In genomic region chr17:49191917-49192741, GRCh38 we compare ENCODE assay signal across 1 cellular context.
TF ChIP-seq lines count a peak whose summit lies in the region.

No MANE protein-coding gene starts in this region.

TF ChIP-seq in K562, 482 proteins besides CTCF, POLR2A, EP300 and RAD21 (continued from another document):
- no peak; the same call in 1 of the 2 replicates for TF ChIP-seq CGGBP1 (CRISPR knock-in tag; IDR thresholded peaks at IDR 0.05)
- TF ChIP-seq ZNF263 (CRISPR knock-in tag; IDR thresholded peaks at IDR 0.05; ENCODE audit: borderline replicate concordance), result peak; percentile 14; the same call in 1 of the 2 replicates
- TF ChIP-seq TRIM28 (IDR thresholded peaks at IDR 0.05), result peak; percentile 51
- peak; percentile 89; the same call in 1 of the 2 replicates for TF ChIP-seq E2F1 (CRISPR knock-in tag; IDR thresholded peaks at IDR 0.05)
- no peak for TF ChIP-seq RBM34 (IDR thresholded peaks at IDR 0.05; ENCODE audit: borderline replicate concordance, insufficient read depth, low read length)
- TF ChIP-seq XRCC5 (IDR thresholded peaks at IDR 0.05; ENCODE audit: low read depth, low read length), result peak; percentile 90
- TF ChIP-seq ZKSCAN1 (IDR thresholded peaks at IDR 0.05; ENCODE audit: low read depth, low read length), result peak; percentile 30
- TF ChIP-seq, protein P1, sequence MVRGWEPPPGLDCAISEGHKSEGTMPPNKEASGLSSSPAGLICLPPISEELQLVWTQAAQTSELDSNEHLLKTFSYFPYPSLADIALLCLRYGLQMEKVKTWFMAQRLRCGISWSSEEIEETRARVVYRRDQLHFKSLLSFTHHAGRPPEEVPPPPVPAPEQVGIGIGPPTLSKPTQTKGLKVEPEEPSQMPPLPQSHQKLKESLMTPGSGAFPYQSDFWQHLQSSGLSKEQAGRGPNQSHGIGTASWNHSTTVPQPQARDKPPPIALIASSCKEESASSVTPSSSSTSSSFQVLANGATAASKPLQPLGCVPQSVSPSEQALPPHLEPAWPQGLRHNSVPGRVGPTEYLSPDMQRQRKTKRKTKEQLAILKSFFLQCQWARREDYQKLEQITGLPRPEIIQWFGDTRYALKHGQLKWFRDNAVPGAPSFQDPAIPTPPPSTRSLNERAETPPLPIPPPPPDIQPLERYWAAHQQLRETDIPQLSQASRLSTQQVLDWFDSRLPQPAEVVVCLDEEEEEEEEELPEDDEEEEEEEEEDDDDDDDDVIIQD (CRISPR knock-in tag; IDR thresholded peaks at IDR 0.05), result no peak
- TF ChIP-seq ZNF511 (CRISPR knock-in tag; IDR thresholded peaks at IDR 0.05), result peak; percentile 30; the same call in 1 of the 2 replicates
- TF ChIP-seq E2F6 (IDR thresholded peaks at IDR 0.05; ENCODE audit: borderline replicate concordance in 1 of 2, extremely low read depth in 1 of 2, insufficient read depth in 1 of 2, insufficient read length in 1 of 2, low read depth in 1 of 2, low read length in 1 of 2, poor library complexity in 1 of 2, severe bottlenecking in 1 of 2), result peak; percentile 96 to 99
- TF ChIP-seq, protein P2, sequence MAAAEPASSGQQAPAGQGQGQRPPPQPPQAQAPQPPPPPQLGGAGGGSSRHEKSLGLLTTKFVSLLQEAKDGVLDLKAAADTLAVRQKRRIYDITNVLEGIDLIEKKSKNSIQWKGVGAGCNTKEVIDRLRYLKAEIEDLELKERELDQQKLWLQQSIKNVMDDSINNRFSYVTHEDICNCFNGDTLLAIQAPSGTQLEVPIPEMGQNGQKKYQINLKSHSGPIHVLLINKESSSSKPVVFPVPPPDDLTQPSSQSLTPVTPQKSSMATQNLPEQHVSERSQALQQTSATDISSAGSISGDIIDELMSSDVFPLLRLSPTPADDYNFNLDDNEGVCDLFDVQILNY (CRISPR knock-in tag; IDR thresholded peaks at IDR 0.05), result peak; percentile 94
- no peak for TF ChIP-seq IRF2 (CRISPR knock-in tag; IDR thresholded peaks at IDR 0.05)
- peak; percentile 94 for TF ChIP-seq SMARCA4 (IDR thresholded peaks at IDR 0.05)
